1 cellular context compared by ENCODE assay signal in genomic region chr3:143000525-143000924, GRCh38.
TF ChIP-seq lines count a peak whose summit lies in the region.

No MANE protein-coding gene starts in this region.

TF ChIP-seq in HepG2, 621 proteins besides CTCF, POLR2A, EP300 and RAD21:
- TF ChIP-seq SOX13 (IDR thresholded peaks at IDR 0.05) (no peak), SOX13 (CRISPR knock-in tag; conservative IDR thresholded peaks at IDR 0.05 in 1 of 2, IDR thresholded peaks at IDR 0.05 in 1 of 2) (no peak), HOXA3 (CRISPR knock-in tag; IDR thresholded peaks at IDR 0.05) (no peak), DZIP1 (CRISPR knock-in tag; IDR thresholded peaks at IDR 0.05) (no peak), U2AF1 (optimal IDR thresholded peaks at IDR 0.05; ENCODE audit: low read depth, low read length) (no peak), MYNN (CRISPR knock-in tag; IDR thresholded peaks at IDR 0.05; ENCODE audit: low read depth) (no peak), ZBTB49 (CRISPR knock-in tag; IDR thresholded peaks at IDR 0.05; ENCODE audit: borderline replicate concordance) (no peak), ZNF564 (CRISPR knock-in tag; IDR thresholded peaks at IDR 0.05) (no peak), RFX1 (IDR thresholded peaks at IDR 0.05) (no peak), DR1 (CRISPR knock-in tag; IDR thresholded peaks at IDR 0.05) (no peak), ZNF382 (CRISPR knock-in tag; IDR thresholded peaks at IDR 0.05; ENCODE audit: borderline replicate concordance) (no peak), IRF9 (CRISPR knock-in tag; IDR thresholded peaks at IDR 0.05; ENCODE audit: borderline replicate concordance) (no peak), TCF12 (IDR thresholded peaks at IDR 0.05) (no peak), TCF12 (CRISPR knock-in tag; IDR thresholded peaks at IDR 0.05) (no peak), MAFG (CRISPR knock-in tag; IDR thresholded peaks at IDR 0.05) (no peak), ZNF552 (CRISPR knock-in tag; IDR thresholded peaks at IDR 0.05; ENCODE audit: borderline replicate concordance) (no peak), ZNF747 (CRISPR knock-in tag; IDR thresholded peaks at IDR 0.05; ENCODE audit: borderline replicate concordance) (no peak), ZNF431 (CRISPR knock-in tag; IDR thresholded peaks at IDR 0.05; ENCODE audit: borderline replicate concordance, low read depth) (no peak), NFE2L1 (CRISPR knock-in tag; IDR thresholded peaks at IDR 0.05; ENCODE audit: borderline replicate concordance) (no peak), POLR2G (IDR thresholded peaks at IDR 0.05; ENCODE audit: low read depth, low read length) (no peak), SMARCC2 (IDR thresholded peaks at IDR 0.05) (no peak), ZNF124 (CRISPR knock-in tag; IDR thresholded peaks at IDR 0.05) (no peak)
